Comparison of ENCODE assay signal across 8 cellular contexts in genomic region chr5:176535101-176535654, GRCh38. TPM values are rescaled to one million over a fixed set of nuclear protein-coding genes. Genes with fewer than 3 reads are reported as not detected.
DNase-seq lines count a peak whose midpoint lies in the region; ATAC-seq and TF ChIP-seq lines count a peak whose summit lies in the region.

No MANE protein-coding gene starts in this region.

- H3K4me3 ChIP-seq in uterus, result peak overlapping the region in 1 of 2 donors; percentile 87

- ATAC-seq in activated CD4-positive, alpha-beta T cell treated with anti-CD3 and anti-CD28 coated beads for 36 hours, result peak; percentile 4
- no peak for ATAC-seq in GM21528 (IDR thresholded peaks at IDR 0.05; ENCODE audit: low FRiP score, unreplicated experiment)

- H3K27me3 ChIP-seq in uterus, result no peaks in the 10 kb centered on the region

- H3K36me3 ChIP-seq in uterus, result no peaks in the 10 kb centered on the region

- H3K4me1 Mint-ChIP-seq in activated CD4-positive, alpha-beta T cell treated with anti-CD3 and anti-CD28 coated beads for 36 hours, result peaks cover 57% of the 10 kb centered on the region
- peaks cover 43% of the 10 kb centered on the region for H3K4me1 Mint-ChIP-seq in chondrocyte (ENCODE audit: low read depth)
- H3K4me1 Mint-ChIP-seq in mesothelial cell of epicardium, result peaks cover 36% of the 10 kb centered on the region

- POLR2A ChIA-PET in activated CD4-positive, alpha-beta T cell treated with anti-CD3 and anti-CD28 coated beads for 36 hours (lab: Charles Lee), result interaction anchor here (1.2 to 3.2 kb wide), 3 partner anchors 9 to 118 kb away, joined by 3 to 18 read pairs (median 4); partner anchors contain the start of gene FAF2

- peaks cover 4 to 20% of the 10 kb centered on the region in 2 donors for H3K4me1 ChIP-seq in uterus

- no peak for TF ChIP-seq POLR2A in uterus (IDR thresholded peaks at IDR 0.05)

- CTCF ChIA-PET in activated CD4-positive, alpha-beta T cell treated with anti-CD3 and anti-CD28 coated beads for 36 hours (lab: Charles Lee), result interaction anchor here (1.0 to 1.4 kb wide), 3 partner anchors 9 to 95 kb away, joined by 3 to 5 read pairs (median 3); partner anchors contain the start of genes EIF4E1B and SNCB

- DNase-seq in activated CD4-positive, alpha-beta T cell treated with anti-CD3 and anti-CD28 coated beads for 36 hours, result peak; percentile 64
- no peak for DNase-seq in activated CD4-positive, alpha-beta T cell treated with anti-CD3 and anti-CD28 coated beads, Interleukin-2, amount 50 U/mL, for 4 hours
- DNase-seq in RKO (ENCODE audit: low spot score) (peak; percentile 60), chondrocyte (ENCODE audit: low spot score) (no peak), mesothelial cell of epicardium (ENCODE audit: low spot score in 2 of 2, unreplicated experiment in 2 of 2) (no peak), uterus (no peak), NCI-H82 treated with DMSO at 0.1 percent for 48 hours (lab: John Stamatoyannopoulos, UW; ENCODE audit: unreplicated experiment) (no peak)

- no peaks in the 10 kb centered on the region for H3K27me3 Mint-ChIP-seq in activated CD4-positive, alpha-beta T cell treated with anti-CD3 and anti-CD28 coated beads for 36 hours
- no peaks in the 10 kb centered on the region for H3K27me3 Mint-ChIP-seq in chondrocyte (ENCODE audit: low read depth)
- H3K27me3 Mint-ChIP-seq in mesothelial cell of epicardium (ENCODE audit: low read depth), result no peaks in the 10 kb centered on the region

- intact Hi-C loops in activated CD4-positive, alpha-beta T cell treated with anti-CD3 and anti-CD28 coated beads for 36 hours (cut with DNase I, micrococcal nuclease), result loop anchor here in 1 of 2 experiments (5.0 kb wide), 4 partner anchors 298 to 1018 kb away; partner anchors contain the start of genes LMAN2 and SIMC1
- intact Hi-C loops in uterus (cut with DNase I; ENCODE audit: low total_unique reads), result no loop called here

- peak overlapping the region; percentile 98 for H3K27ac Mint-ChIP-seq in activated CD4-positive, alpha-beta T cell treated with anti-CD3 and anti-CD28 coated beads for 36 hours
- peak overlapping the region; percentile 85 for H3K27ac Mint-ChIP-seq in chondrocyte (ENCODE audit: unreplicated experiment)
- H3K27ac Mint-ChIP-seq in mesothelial cell of epicardium, result peak overlapping the region; percentile 100

- H3K27ac ChIP-seq in uterus, result peak overlapping the region; percentile 93 to 95

- H3K4me3 Mint-ChIP-seq in activated CD4-positive, alpha-beta T cell treated with anti-CD3 and anti-CD28 coated beads for 36 hours, result peak overlapping the region; percentile 97
- H3K4me3 Mint-ChIP-seq in chondrocyte (ENCODE audit: unreplicated experiment), result peak overlapping the region; percentile 91
- H3K4me3 Mint-ChIP-seq in mesothelial cell of epicardium, result peak overlapping the region; percentile 98

- no peaks in the 10 kb centered on the region for H3K9me3 ChIP-seq in uterus

- H3K36me3 Mint-ChIP-seq in activated CD4-positive, alpha-beta T cell treated with anti-CD3 and anti-CD28 coated beads for 36 hours (ENCODE audit: low read depth), result peaks cover 29% of the 10 kb centered on the region
- H3K36me3 Mint-ChIP-seq in chondrocyte (ENCODE audit: low read depth) (peaks cover 2% of the 10 kb centered on the region), mesothelial cell of epicardium (peaks cover 6% of the 10 kb centered on the region)

- H3K9me3 Mint-ChIP-seq in activated CD4-positive, alpha-beta T cell treated with anti-CD3 and anti-CD28 coated beads for 36 hours (ENCODE audit: low read depth), result no peaks in the 10 kb centered on the region
- H3K9me3 Mint-ChIP-seq in chondrocyte (ENCODE audit: low read depth), result no peaks in the 10 kb centered on the region
- no peaks in the 10 kb centered on the region for H3K9me3 Mint-ChIP-seq in mesothelial cell of epicardium

- TF ChIP-seq CTCF in chondrocyte (IDR thresholded peaks at IDR 0.05), result no peak
- no peak for TF ChIP-seq CTCF in mesothelial cell of epicardium (IDR thresholded peaks at IDR 0.05; ENCODE audit: unreplicated experiment)
- TF ChIP-seq CTCF in uterus (IDR thresholded peaks at IDR 0.05), result no peak

RNA-seq across cellular contexts. Expression of gene RNF44, which starts 2.0 kb away (rescaled TPM):
- 10 to 100 TPM; 61.6 to 62.9 TPM for total RNA-seq in activated CD4-positive, alpha-beta T cell treated with anti-CD3 and anti-CD28 coated beads for 36 hours
- 21.9 to 24.7 TPM (median 24.3 TPM) in 3 replicates for total RNA-seq in chondrocyte
- total RNA-seq in mesothelial cell of epicardium, result 161 to 169 TPM (median 169 TPM) in 3 replicates
- 10 to 100 TPM in 2 of 4 donors, 1 to 10 TPM in 2; 1.2 to 32.6 (median 9.2) TPM for total RNA-seq in uterus

RNA-seq across cellular contexts. Expression of gene CDHR2, which starts 14.0 kb away (rescaled TPM):
- total RNA-seq in activated CD4-positive, alpha-beta T cell treated with anti-CD3 and anti-CD28 coated beads for 36 hours, result under 1 TPM; 0.37 to 0.61 TPM
- total RNA-seq in chondrocyte, result 0.40 to 1.5 TPM (median 0.46 TPM) in 3 replicates
- 0.45 to 1.1 TPM (median 0.50 TPM) in 3 replicates for total RNA-seq in mesothelial cell of epicardium
- total RNA-seq in uterus, result under 1 TPM in 3 of 4 donors, not detected in 1; under 0.01 to 0.35 (median 0.09) TPM

Comparison
In these comparisons a context has a peak if more than half of its experiments do, and no peak if none do; other contexts are left out.
1. DNase-seq: peak in activated CD4-positive, alpha-beta T cell treated with anti-CD3 and anti-CD28 coated beads for 36 hours (single experiment) and RKO (single experiment); none in activated CD4-positive, alpha-beta T cell treated with anti-CD3 and anti-CD28 coated beads, Interleukin-2, amount 50 U/mL, for 4 hours (0 of 2), chondrocyte (single experiment), mesothelial cell of epicardium (0 of 2), uterus (0 of 2) and NCI-H82 treated with DMSO at 0.1 percent for 48 hours (single experiment).
2. Peak in every context shown above with its lines, with median percentiles within 50 percentile points of each other: H3K27ac Mint-ChIP-seq and H3K4me3 Mint-ChIP-seq.